ENCODE assay signal across 16 cellular contexts in genomic region chr7:131945948-131946525, GRCh38.
A peak's percentile ranks its signal among the peaks of the same experiment; 100 is the strongest.
DNase-seq lines count a peak whose midpoint lies in the region; ATAC-seq, FAIRE-seq and TF ChIP-seq lines count a peak whose summit lies in the region.
"Had no signal": no experiment of that assay in that cellular context is flagged by ENCODE, and none has a peak within 500 bp of the region (broad histone marks: within the 10 kb centered on the region; RNA-seq: fewer than 3 reads in every experiment).

No MANE protein-coding gene starts in this region.

- in situ Hi-C loops in GM12878 (cut with MboI), result no loop called here

- H4K20me1 ChIP-seq in GM12878 (ENCODE audit: control insufficient read depth, insufficient read depth) (no peaks in the 10 kb centered on the region), smooth muscle cell (ENCODE audit: low read depth) (no peaks in the 10 kb centered on the region)

- H3K4me1 ChIP-seq in GM12878 (ENCODE audit: control insufficient read depth, insufficient read depth, low read length), result no peaks in the 10 kb centered on the region; the same call in 1 of the 2 replicates
- H3K4me1 ChIP-seq in smooth muscle cell (ENCODE audit: low read depth), result peaks cover 10% of the 10 kb centered on the region
- no peaks in the 10 kb centered on the region for H3K4me1 ChIP-seq in prostate gland (replicated peaks)
- peaks cover 5% of the 10 kb centered on the region for H3K4me1 ChIP-seq in testis

- TF ChIP-seq EP300 in GM12878 (IDR thresholded peaks at IDR 0.05; ENCODE audit: borderline replicate concordance in 1 of 2, control insufficient read depth in 1 of 2, low read depth in 2 of 2, low read length in 2 of 2), result no peak

- TF ChIP-seq CTCF in GM12878 (IDR thresholded peaks at IDR 0.05 in 2 of 3, conservative IDR thresholded peaks at IDR 0.05 in 1 of 3; ENCODE audit: control insufficient read depth in 2 of 3, extremely low read depth in 1 of 3, insufficient read depth in 1 of 3, low read depth in 3 of 3, low read length in 3 of 3), result no peak
- no peak for TF ChIP-seq CTCF in smooth muscle cell (IDR thresholded peaks at IDR 0.05; ENCODE audit: borderline replicate concordance, insufficient read depth, poor library complexity, severe bottlenecking)
- TF ChIP-seq CTCF in prostate gland (IDR thresholded peaks at IDR 0.05), result no peak
- no peak for TF ChIP-seq CTCF in testis (IDR thresholded peaks at IDR 0.05)

- H3K4me3 ChIP-seq in GM12878 (no peak overlapping the region), smooth muscle cell (peak overlapping the region; percentile 46), prostate gland (peak overlapping the region in 1 of 2 donors; percentile 2), testis (peak overlapping the region in 1 of 2 donors; percentile 1)
- H3K4me3 ChIP-seq: upper lobe of left lung had no signal

- H2AFZ ChIP-seq in GM12878 (ENCODE audit: control insufficient read depth, low read depth, low read length) (no peak overlapping the region), smooth muscle cell (ENCODE audit: low read depth) (peak overlapping the region; percentile 86)

- CTCF ChIA-PET in GM12878 (lab: Yijun Ruan, JAX), result interaction anchor here (1.0 to 1.7 kb wide), 3 partner anchors 17 to 635 kb away, joined by 3 to 11 read pairs (median 3); no protein-coding TSS in a partner anchor

- DNase-seq in NCI-H2029 (lab: John Stamatoyannopoulos, UW), result peak; percentile 20
- DNase-seq in NCI-H2029 treated with DMSO at 0.1 percent for 48 hours (lab: John Stamatoyannopoulos, UW), result no peak
- DNase-seq in GM12878 (ENCODE audit: low read depth, low spot score), result no peak
- no peak for DNase-seq in left lobe of liver (ENCODE audit: low spot score)
- DNase-seq in smooth muscle cell (lab: John Stamatoyannopoulos, UW; ENCODE audit: unreplicated experiment), result no peak
- no peak for DNase-seq in prostate gland (ENCODE audit: low spot score)
- DNase-seq in AG08395 (ENCODE audit: low spot score), result no peak
- no peak for DNase-seq in testis
- DNase-seq: effector CD4-positive, alpha-beta T cell; HFFc6; stimulated activated naive B cell treated with anti-CD40 and anti-IgM and Interleukin-4, amounts not matched to agents 10 μg/mL and 1 μg/mL and 100 μg/mL, for 72 hours; T-helper 9 cell had no signal

- TF ChIP-seq POLR2A in GM12878 (IDR thresholded peaks at IDR 0.05; ENCODE audit: low read depth, low read length), result no peak
- no peak for TF ChIP-seq POLR2A in prostate gland (IDR thresholded peaks at IDR 0.05)
- TF ChIP-seq POLR2A in testis (IDR thresholded peaks at IDR 0.05), result no peak

- H3K4me2 ChIP-seq in GM12878 (ENCODE audit: control insufficient read depth, insufficient read depth) (no peak overlapping the region; the same call in 1 of the 2 replicates), smooth muscle cell (peak overlapping the region; percentile 85)

- H3K36me3 ChIP-seq in GM12878 (ENCODE audit: control insufficient read depth in 2 of 2, insufficient read depth in 2 of 2, low read length in 1 of 2), result no peaks in the 10 kb centered on the region
- H3K36me3 ChIP-seq in smooth muscle cell (ENCODE audit: low read depth), result no peaks in the 10 kb centered on the region
- no peaks in the 10 kb centered on the region for H3K36me3 ChIP-seq in prostate gland
- H3K36me3 ChIP-seq in testis (ENCODE audit: low read depth, missing control alignments), result no peaks in the 10 kb centered on the region
- H3K36me3 ChIP-seq: upper lobe of left lung had no signal

- RAD21 ChIA-PET in GM12878 (lab: Charles Lee; ENCODE audit: unreplicated experiment), result interaction anchor here (0.9 to 1.1 kb wide), 4 partner anchors 87 to 635 kb away, joined by 3 to 4 read pairs (median 4); no protein-coding TSS in a partner anchor

- H3K9me3 ChIP-seq in GM12878 (replicated peaks; ENCODE audit: control insufficient read depth, insufficient read depth, low read length) (no peaks in the 10 kb centered on the region; the same call in 2 of the 3 replicates), smooth muscle cell (replicated peaks; ENCODE audit: low read depth) (no peaks in the 10 kb centered on the region), prostate gland (no peaks in the 10 kb centered on the region), testis (no peaks in the 10 kb centered on the region)
- H3K9me3 ChIP-seq: upper lobe of left lung had no signal

- intact Hi-C loops in GM12878 (cut with micrococcal nuclease; ENCODE audit: unreplicated experiment) (loop anchor here (1.0 to 10.0 kb wide), 4 partner anchors 87 to 639 kb away; no protein-coding TSS in a partner anchor), prostate gland (cut with DNase I) (loop anchor here (5.0 kb wide), 2 partner anchors 306 to 636 kb away; no protein-coding TSS in a partner anchor), testis (cut with DNase I; ENCODE audit: low total_unique reads) (loop anchor here (10.0 kb wide), 1 partner anchor 639 kb away; no protein-coding TSS in a partner anchor)

- no peak overlapping the region for H3K9ac ChIP-seq in GM12878 (ENCODE audit: control insufficient read depth, insufficient read depth, low read length)
- H3K9ac ChIP-seq in smooth muscle cell (ENCODE audit: low read depth), result no peak overlapping the region

- no peak for ATAC-seq in GM12878
- ATAC-seq in left lobe of liver, result peak; percentile 73
- ATAC-seq: activated CD4-positive, CD25-positive, alpha-beta regulatory T cell treated with anti-CD3 and anti-CD28 coated beads, Interleukin-2, amount 50 U/mL, for 24 hours; activated naive CD8-positive, alpha-beta T cell treated with anti-CD3 and anti-CD28 coated beads, Interleukin-2, amount 50 U/mL, for 24 hours had no signal

- FAIRE-seq in GM12878 (lab: Jason Lieb, UNC), result no peak
- FAIRE-seq: GM19239 had no signal

- TF ChIP-seq RAD21 in GM12878 (IDR thresholded peaks at IDR 0.05; ENCODE audit: insufficient read depth, low read depth, low read length), result no peak

- BruUV-seq in GM12878 (replicated peaks; lab: Mats Ljungman, UMichigan), result no TSS peak

- H3K27ac ChIP-seq in GM12878 (ENCODE audit: control insufficient read depth, insufficient read depth) (no peak overlapping the region), smooth muscle cell (ENCODE audit: low read depth) (no peak overlapping the region), prostate gland (no peak overlapping the region), testis (no peak overlapping the region)
- H3K27ac ChIP-seq: upper lobe of left lung had no signal

- POLR2A ChIA-PET in GM12878 (lab: Charles Lee), result no interaction called here

- H3F3A ChIP-seq in smooth muscle cell (ENCODE audit: low read depth), result no peaks in the 10 kb centered on the region

- H3K27me3 ChIP-seq in GM12878 (replicated peaks in 1 of 2; ENCODE audit: control insufficient read depth in 2 of 2, insufficient read depth in 2 of 2, low read length in 1 of 2) (peaks cover 1 to 3% of the 10 kb centered on the region in 2 experiments; a peak in 1 of 4 replicates), smooth muscle cell (ENCODE audit: low read depth) (peaks cover 12% of the 10 kb centered on the region), prostate gland (replicated peaks; ENCODE audit: insufficient read depth) (no peaks in the 10 kb centered on the region), testis (no peaks in the 10 kb centered on the region)

- SMC1A ChIA-PET in GM12878 (lab: Charles Lee; ENCODE audit: uncharacterized antibody, unreplicated experiment), result interaction anchor here (2.7 kb wide), 1 partner anchor 87 kb away, joined by 8 read pairs; no protein-coding TSS in a partner anchor

- WGBS in GM12878 (ENCODE audit: insufficient coverage, insufficient replicate concordance, low lambda C conversion rate, missing lambda C conversion rate), result 23% methylated on average over 13 of the region's 13 CpGs
- WGBS in smooth muscle cell (ENCODE audit: low lambda C conversion rate), result 81% methylated on average over 13 of the region's 13 CpGs
- 81% methylated on average over 13 of the region's 13 CpGs for WGBS in prostate gland
- WGBS in testis, 2 donors, result 55 to 61% methylated on average over 9 to 13 of the region's 13 CpGs

- H3K79me2 ChIP-seq in GM12878 (ENCODE audit: control insufficient read depth, insufficient read depth, low read length) (no peaks in the 10 kb centered on the region), smooth muscle cell (ENCODE audit: low read depth) (no peaks in the 10 kb centered on the region)

TF ChIP-seq in GM12878, 131 proteins besides CTCF, POLR2A, EP300 and RAD21:
- no peak for TF ChIP-seq ESRRA (IDR thresholded peaks at IDR 0.05; ENCODE audit: low read length)
- no peak for TF ChIP-seq FOS (IDR thresholded peaks at IDR 0.05; ENCODE audit: borderline replicate concordance, extremely low read depth, insufficient read length)
- peak; percentile 28; the same call in 1 of the 2 replicates for TF ChIP-seq EED (IDR thresholded peaks at IDR 0.05; ENCODE audit: low read depth)
- TF ChIP-seq RAD51 (IDR thresholded peaks at IDR 0.05), result no peak
- peak; percentile 56 for TF ChIP-seq RUNX3 (IDR thresholded peaks at IDR 0.05; ENCODE audit: low read length)
- no peak for TF ChIP-seq CREB1 (IDR thresholded peaks at IDR 0.05; ENCODE audit: low read depth)
